In genomic region chr7:95012001-95012400, GRCh38 we compare ENCODE assay signal across 27 cellular contexts.
DNase-seq lines count a peak whose midpoint lies in the region; ATAC-seq and TF ChIP-seq lines count a peak whose summit lies in the region.
"Had no signal": no experiment of that assay in that cellular context is flagged by ENCODE, and none has a peak within 500 bp of the region (broad histone marks: within the 10 kb centered on the region; RNA-seq: fewer than 3 reads in every experiment).

No MANE protein-coding gene starts in this region.

- no peak for TF ChIP-seq POLR2A in upper lobe of left lung (IDR thresholded peaks at IDR 0.05)

- H3K4me3 ChIP-seq in SJCRH30: no peak overlapping the region
- H3K4me3 ChIP-seq in urinary bladder (ENCODE audit: low read depth, low read length): no peak overlapping the region
- no peak overlapping the region for H3K4me3 ChIP-seq in upper lobe of left lung
- H3K4me3 ChIP-seq in mucosa of descending colon: no peak overlapping the region
- H3K4me3 ChIP-seq: coronary artery, Peyer's patch, spleen had no signal

- no peak for TF ChIP-seq EP300 in upper lobe of left lung (IDR thresholded peaks at IDR 0.05)

- no peaks in the 10 kb centered on the region for H3K9me3 ChIP-seq in SJCRH30 (replicated peaks)
- no peaks in the 10 kb centered on the region for H3K9me3 ChIP-seq in upper lobe of left lung
- no peaks in the 10 kb centered on the region for H3K9me3 ChIP-seq in mucosa of descending colon
- H3K9me3 ChIP-seq: Peyer's patch, spleen had no signal

- H3K27me3 ChIP-seq in SJCRH30: no peaks in the 10 kb centered on the region
- no peaks in the 10 kb centered on the region for H3K27me3 ChIP-seq in upper lobe of left lung
- H3K27me3 ChIP-seq: foreskin keratinocyte, Peyer's patch, spleen had no signal

- WGBS in urinary bladder: 66% methylated on average over 4 of the region's 4 CpGs
- WGBS in upper lobe of left lung, 2 donors: 66 to 69% methylated on average over 4 of the region's 4 CpGs

- H3K36me3 ChIP-seq in SJCRH30: no peaks in the 10 kb centered on the region
- no peaks in the 10 kb centered on the region for H3K36me3 ChIP-seq in urinary bladder (ENCODE audit: insufficient read depth)
- no peaks in the 10 kb centered on the region for H3K36me3 ChIP-seq in upper lobe of left lung
- H3K36me3 ChIP-seq in mucosa of descending colon (ENCODE audit: low read depth): no peaks in the 10 kb centered on the region
- H3K36me3 ChIP-seq: Peyer's patch, spleen had no signal

- intact Hi-C loops in mucosa of descending colon (cut with DNase I, micrococcal nuclease): no loop called here

- peak; percentile 12 for DNase-seq in HS-27A (ENCODE audit: low read depth)
- no peak for DNase-seq in SJCRH30
- DNase-seq in kidney glomerular epithelial cell (lab: John Stamatoyannopoulos, UW): peak; percentile 73
- DNase-seq in upper lobe of left lung: no peak
- DNase-seq in mucosa of descending colon: no peak
- DNase-seq: activated CD4-positive, alpha-beta T cell treated with anti-CD3 and anti-CD28 coated beads, Interleukin-2, amount 10 ng/mL, durations not matched to agents 24 days and 14 days; activated naive CD4-positive, alpha-beta T cell; activated T-cell treated with anti-CD3 and anti-CD28 coated beads, Interleukin-2, amount 50 U/mL, for 4 hours; CD8-positive, alpha-beta T cell; effector memory CD8-positive, alpha-beta T cell; naive thymus-derived CD8-positive, alpha-beta T cell; NCI-H1105; NCI-H2081 treated with DMSO at 0.1 percent for 48 hours; NK-92 treated with Interleukin-12 subunit alpha and Interleukin-12 subunit beta, amount 100 ng/mL, for 24 hours; Peyer's patch; retina; spleen; stimulated activated CD4-positive, alpha-beta T cell treated with anti-CD3 and anti-CD28 coated beads, Interleukin-4, amount 100 ng/mL, for 24 hours; stimulated activated naive B cell treated with anti-CD40 and anti-IgM and Interleukin-4, amounts not matched to agents 10 μg/mL and 1 μg/mL and 100 μg/mL, for 72 hours; T-helper 17 cell had no signal

- H3K27ac ChIP-seq in SJCRH30 (peak overlapping the region; percentile 61; the same call in 1 of the 2 replicates), urinary bladder (ENCODE audit: low read depth) (peak overlapping the region; percentile 2), upper lobe of left lung (no peak overlapping the region)
- H3K27ac ChIP-seq: coronary artery, foreskin keratinocyte, Peyer's patch, spleen, VCaP had no signal

- H3K4me1 ChIP-seq in SJCRH30: peaks cover 14% of the 10 kb centered on the region
- H3K4me1 ChIP-seq in urinary bladder (ENCODE audit: insufficient read depth): no peaks in the 10 kb centered on the region
- no peaks in the 10 kb centered on the region for H3K4me1 ChIP-seq in upper lobe of left lung
- no peaks in the 10 kb centered on the region for H3K4me1 ChIP-seq in mucosa of descending colon (ENCODE audit: low read depth)
- H3K4me1 ChIP-seq: foreskin keratinocyte, Peyer's patch, spleen had no signal

- ATAC-seq in upper lobe of left lung (ENCODE audit: low FRiP score in 2 of 2): no peak
- ATAC-seq in GM18517 (IDR thresholded peaks at IDR 0.05; ENCODE audit: unreplicated experiment): no peak
- no peak for ATAC-seq in mucosa of descending colon
- ATAC-seq: activated T-cell treated with anti-CD3 and anti-CD28 coated beads, Interleukin-2, amount 50 U/mL, for 4 hours; CD8-positive, alpha-beta T cell; effector memory CD8-positive, alpha-beta T cell; HepG2; left lobe of liver; naive thymus-derived CD8-positive, alpha-beta T cell; stimulated activated naive B cell treated with anti-CD40 and anti-IgM and Interleukin-4, amounts not matched to agents 10 μg/mL and 1 μg/mL and 100 μg/mL, for 72 hours; T-helper 17 cell had no signal

- no peak for TF ChIP-seq CTCF in upper lobe of left lung (IDR thresholded peaks at IDR 0.05)
- TF ChIP-seq CTCF in mucosa of descending colon (IDR thresholded peaks at IDR 0.05): no peak

Comparison
In these comparisons a context has a peak if more than half of its experiments do, and no peak if none do; other contexts are left out.
1. DNase-seq: peak in HS-27A (single experiment) and kidney glomerular epithelial cell (single experiment); none in SJCRH30 (0 of 2), upper lobe of left lung (0 of 2) and mucosa of descending colon (0 of 3).
2. H3K27ac ChIP-seq: peak in SJCRH30 (single experiment) and urinary bladder (single experiment); none in upper lobe of left lung (0 of 4).